Comparison of ENCODE assay signal across 24 cellular contexts in genomic region chr12:94401326-94401725, GRCh38.
"Had no signal": no experiment of that assay in that cellular context is flagged by ENCODE, and none has a peak within 500 bp of the region (broad histone marks: within the 10 kb centered on the region; RNA-seq: fewer than 3 reads in every experiment).

No MANE protein-coding gene starts in this region.

- H3K36me3 ChIP-seq: brain microvascular endothelial cell, WERI-Rb-1 had no signal

- DNase-seq: activated B cell treated with CpG ODN at 0.5 μM for 24 hours; activated CD4-positive, alpha-beta T cell treated with anti-CD3 and anti-CD28 coated beads for 48 hours; activated CD4-positive, alpha-beta T cell treated with anti-CD3 and anti-CD28 coated beads, Interleukin-2, amount 50 U/mL, for 1 hour; activated CD4-positive, alpha-beta T cell treated with anti-CD3 and anti-CD28 coated beads, Interleukin-2, amount 50 U/mL, for 48 hours; activated CD8-positive, alpha-beta memory T cell treated with anti-CD3 and anti-CD28 coated beads for 24 hours; activated CD8-positive, alpha-beta T cell treated with anti-CD3 and anti-CD28 coated beads for 36 hours; activated effector memory CD4-positive, alpha-beta T cell treated with Interleukin-2 at 50 U/mL for 16 hours; activated gamma-delta T cell treated with Interleukin-2 at 50 U/mL for 16 hours; activated naive CD4-positive, alpha-beta T cell treated with anti-CD3 and anti-CD28 coated beads, Interleukin-2, amount 50 U/mL, for 16 hours; activated naive CD4-positive, alpha-beta T cell treated with Interleukin-2 at 50 U/mL for 16 hours; activated T-cell treated with anti-CD3 and anti-CD28 coated beads, Interleukin-2, amount 50 U/mL, for 4 hours; amniotic stem cell; anterior cingulate cortex; brain microvascular endothelial cell; effector CD4-positive, alpha-beta T cell; effector memory CD8-positive, alpha-beta T cell; erythroblast; foreskin fibroblast; head of caudate nucleus; T-helper 17 cell; T1000; WERI-Rb-1 had no signal

- H3K27me3 ChIP-seq: brain microvascular endothelial cell, esophagus muscularis mucosa had no signal

- H3K27ac ChIP-seq: brain microvascular endothelial cell, coronary artery, esophagus muscularis mucosa, WERI-Rb-1 had no signal

- H3K4me3 ChIP-seq: coronary artery, esophagus muscularis mucosa had no signal
